In the genomic region with DNA sequence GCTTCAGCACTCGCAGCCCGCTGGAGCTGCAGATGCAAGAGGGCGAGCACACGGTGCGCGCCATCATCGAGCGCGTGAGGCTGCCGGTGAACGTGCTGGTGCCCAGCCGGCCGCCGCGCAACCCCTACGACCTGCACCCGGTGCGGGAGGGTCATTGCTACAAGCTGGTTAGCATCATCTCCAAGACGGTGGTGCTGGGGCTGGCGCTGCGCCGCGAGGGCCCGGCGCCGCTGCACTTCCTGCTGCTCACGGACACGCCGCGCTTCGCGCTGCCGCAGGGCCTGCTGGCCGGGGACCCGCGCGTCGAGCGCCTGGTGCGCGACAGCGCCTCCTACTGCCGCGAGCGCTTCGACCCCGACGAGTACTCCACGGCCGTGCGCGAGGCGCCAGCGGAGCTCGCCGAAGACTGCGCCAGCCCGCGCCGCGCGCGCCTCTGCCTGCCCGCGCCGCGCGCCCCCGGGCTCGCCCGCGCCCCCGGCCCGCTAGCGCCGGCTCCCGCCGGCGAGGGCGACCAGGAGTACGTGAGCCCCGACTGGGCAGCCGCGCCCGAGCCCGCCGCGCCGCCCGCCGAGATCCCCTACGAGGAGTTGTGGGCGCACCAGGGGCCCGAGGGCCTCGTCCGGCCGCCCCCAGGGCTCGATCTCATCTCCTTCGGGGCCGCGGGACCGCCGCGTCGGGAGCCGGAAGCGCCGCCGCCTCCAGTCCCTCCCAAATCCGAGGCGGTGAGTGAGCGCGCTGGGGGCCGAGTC, we compare ENCODE assay signal across 1 cellular context.
A peak's percentile ranks its signal among the peaks of the same experiment; 100 is the strongest.
TF ChIP-seq lines count a peak whose summit lies in the region.

No MANE protein-coding gene starts in this region.

TF ChIP-seq in GM12878, 131 proteins besides CTCF, POLR2A, EP300 and RAD21 (continued from another document and continues in another):
- TF ChIP-seq ZBTB4 (CRISPR knock-in tag; IDR thresholded peaks at IDR 0.05) = no peak
- TF ChIP-seq BMI1 (IDR thresholded peaks at IDR 0.05; ENCODE audit: borderline replicate concordance) = no peak
- no peak for TF ChIP-seq SREBF2 (IDR thresholded peaks at IDR 0.05; ENCODE audit: low read length)
- TF ChIP-seq CBFB (IDR thresholded peaks at IDR 0.05; ENCODE audit: low read depth) = no peak
- TF ChIP-seq MTA3 (IDR thresholded peaks at IDR 0.05; ENCODE audit: borderline replicate concordance, low read length) = no peak
- TF ChIP-seq NR2F1 (conservative IDR thresholded peaks at IDR 0.05) = peak; percentile 27; the same call in 1 of the 2 replicates
- TF ChIP-seq FOS (IDR thresholded peaks at IDR 0.05; ENCODE audit: borderline replicate concordance, extremely low read depth, insufficient read length) = no peak
- no peak for TF ChIP-seq ATF2 (IDR thresholded peaks at IDR 0.05; ENCODE audit: low read length)
- TF ChIP-seq RUNX3 (IDR thresholded peaks at IDR 0.05; ENCODE audit: low read length) = no peak
- TF ChIP-seq PKNOX1 (IDR thresholded peaks at IDR 0.05) = no peak
- TF ChIP-seq NFXL1 (IDR thresholded peaks at IDR 0.05; ENCODE audit: borderline replicate concordance) = no peak
- TF ChIP-seq RB1 (IDR thresholded peaks at IDR 0.05; ENCODE audit: borderline replicate concordance) = no peak
- 0 out of 2 replicates have a peak, but pooled peaks have one; percentile 63 for TF ChIP-seq MAX (IDR thresholded peaks at IDR 0.05; ENCODE audit: low read depth, low read length)
- TF ChIP-seq YY1 (IDR thresholded peaks at IDR 0.05; ENCODE audit: low read depth, low read length) = peak; percentile 68
- peak; percentile 87 for TF ChIP-seq BACH1 (IDR thresholded peaks at IDR 0.05; ENCODE audit: borderline replicate concordance)
- no peak for TF ChIP-seq SUZ12 (IDR thresholded peaks at IDR 0.05; ENCODE audit: unreplicated experiment)
- no peak for TF ChIP-seq ZNF24 (IDR thresholded peaks at IDR 0.05)
- no peak for TF ChIP-seq SREBF1 (IDR thresholded peaks at IDR 0.05; ENCODE audit: low read length)
- TF ChIP-seq WRNIP1 (IDR thresholded peaks at IDR 0.05; ENCODE audit: borderline replicate concordance, low read depth, low read length) = no peak
- no peak for TF ChIP-seq ZBTB40 (IDR thresholded peaks at IDR 0.05; ENCODE audit: borderline replicate concordance)
- no peak for TF ChIP-seq POLR2AphosphoS2 (IDR thresholded peaks at IDR 0.05; ENCODE audit: low read depth, low read length)
- TF ChIP-seq JUNB (IDR thresholded peaks at IDR 0.05) = no peak
- TF ChIP-seq HCFC1 (IDR thresholded peaks at IDR 0.05; ENCODE audit: low read length) = no peak
- no peak for TF ChIP-seq TCF3 (IDR thresholded peaks at IDR 0.05; ENCODE audit: borderline replicate concordance, insufficient read depth, low read depth, low read length)
- no peak for TF ChIP-seq ATF3 (IDR thresholded peaks at IDR 0.05; ENCODE audit: borderline replicate concordance, extremely low read depth, low read depth, low read length)
- TF ChIP-seq BHLHE40 (IDR thresholded peaks at IDR 0.05; ENCODE audit: borderline replicate concordance in 1 of 2, low read depth in 2 of 2, low read length in 1 of 2) = peak; percentile 28 to 62; a peak in 2 of 4 replicates
- TF ChIP-seq HDAC6 (IDR thresholded peaks at IDR 0.05; ENCODE audit: unreplicated experiment) = no peak
- no peak; the same call in 2 of the 3 replicates for TF ChIP-seq POU2F2 (IDR thresholded peaks at IDR 0.05; ENCODE audit: borderline replicate concordance, low read depth, low read length)
- TF ChIP-seq LARP7 (IDR thresholded peaks at IDR 0.05) = peak; percentile 60; the same call in 1 of the 2 replicates
- 0 out of 2 replicates have a peak, but pooled peaks have one; percentile 8 for TF ChIP-seq NRF1 (conservative IDR thresholded peaks at IDR 0.05; ENCODE audit: low read depth, low read length)
- TF ChIP-seq, protein P1, sequence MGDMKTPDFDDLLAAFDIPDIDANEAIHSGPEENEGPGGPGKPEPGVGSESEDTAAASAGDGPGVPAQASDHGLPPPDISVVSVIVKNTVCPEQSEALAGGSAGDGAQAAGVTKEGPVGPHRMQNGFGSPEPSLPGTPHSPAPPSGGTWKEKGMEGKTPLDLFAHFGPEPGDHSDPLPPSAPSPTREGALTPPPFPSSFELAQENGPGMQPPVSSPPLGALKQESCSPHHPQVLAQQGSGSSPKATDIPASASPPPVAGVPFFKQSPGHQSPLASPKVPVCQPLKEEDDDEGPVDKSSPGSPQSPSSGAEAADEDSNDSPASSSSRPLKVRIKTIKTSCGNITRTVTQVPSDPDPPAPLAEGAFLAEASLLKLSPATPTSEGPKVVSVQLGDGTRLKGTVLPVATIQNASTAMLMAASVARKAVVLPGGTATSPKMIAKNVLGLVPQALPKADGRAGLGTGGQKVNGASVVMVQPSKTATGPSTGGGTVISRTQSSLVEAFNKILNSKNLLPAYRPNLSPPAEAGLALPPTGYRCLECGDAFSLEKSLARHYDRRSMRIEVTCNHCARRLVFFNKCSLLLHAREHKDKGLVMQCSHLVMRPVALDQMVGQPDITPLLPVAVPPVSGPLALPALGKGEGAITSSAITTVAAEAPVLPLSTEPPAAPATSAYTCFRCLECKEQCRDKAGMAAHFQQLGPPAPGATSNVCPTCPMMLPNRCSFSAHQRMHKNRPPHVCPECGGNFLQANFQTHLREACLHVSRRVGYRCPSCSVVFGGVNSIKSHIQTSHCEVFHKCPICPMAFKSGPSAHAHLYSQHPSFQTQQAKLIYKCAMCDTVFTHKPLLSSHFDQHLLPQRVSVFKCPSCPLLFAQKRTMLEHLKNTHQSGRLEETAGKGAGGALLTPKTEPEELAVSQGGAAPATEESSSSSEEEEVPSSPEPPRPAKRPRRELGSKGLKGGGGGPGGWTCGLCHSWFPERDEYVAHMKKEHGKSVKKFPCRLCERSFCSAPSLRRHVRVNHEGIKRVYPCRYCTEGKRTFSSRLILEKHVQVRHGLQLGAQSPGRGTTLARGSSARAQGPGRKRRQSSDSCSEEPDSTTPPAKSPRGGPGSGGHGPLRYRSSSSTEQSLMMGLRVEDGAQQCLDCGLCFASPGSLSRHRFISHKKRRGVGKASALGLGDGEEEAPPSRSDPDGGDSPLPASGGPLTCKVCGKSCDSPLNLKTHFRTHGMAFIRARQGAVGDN (IDR thresholded peaks at IDR 0.05) = peak; percentile 94
- no peak for TF ChIP-seq NKRF (conservative IDR thresholded peaks at IDR 0.05)
- peak; percentile 39; the same call in 1 of the 2 replicates for TF ChIP-seq POLR2AphosphoS5 (IDR thresholded peaks at IDR 0.05; ENCODE audit: low read length)
- TF ChIP-seq GABPA (IDR thresholded peaks at IDR 0.05; ENCODE audit: low read depth) = no peak
- no peak; the same call in 1 of the 2 replicates for TF ChIP-seq CBX5 (IDR thresholded peaks at IDR 0.05; ENCODE audit: low read depth)
- TF ChIP-seq PML (IDR thresholded peaks at IDR 0.05; ENCODE audit: low read length) = no peak
- no peak for TF ChIP-seq CEBPB (IDR thresholded peaks at IDR 0.05; ENCODE audit: borderline replicate concordance in 1 of 2, low read depth in 2 of 2, low read length in 2 of 2)
- no peak for TF ChIP-seq TCF12 (IDR thresholded peaks at IDR 0.05; ENCODE audit: low read depth, low read length)
- TF ChIP-seq CHD1 (IDR thresholded peaks at IDR 0.05; ENCODE audit: low read depth, low read length) = no peak
- no peak for TF ChIP-seq SUPT20H (IDR thresholded peaks at IDR 0.05; ENCODE audit: borderline replicate concordance, control insufficient read depth, low read depth, low read length)
- TF ChIP-seq PAX8 (IDR thresholded peaks at IDR 0.05) = no peak
- no peak for TF ChIP-seq KLF5 (IDR thresholded peaks at IDR 0.05; ENCODE audit: partially characterized antibody)
- no peak for TF ChIP-seq MTA2 (IDR thresholded peaks at IDR 0.05; ENCODE audit: low read depth)
